ENCODE assay signal across 7 cellular contexts in the genomic region with DNA sequence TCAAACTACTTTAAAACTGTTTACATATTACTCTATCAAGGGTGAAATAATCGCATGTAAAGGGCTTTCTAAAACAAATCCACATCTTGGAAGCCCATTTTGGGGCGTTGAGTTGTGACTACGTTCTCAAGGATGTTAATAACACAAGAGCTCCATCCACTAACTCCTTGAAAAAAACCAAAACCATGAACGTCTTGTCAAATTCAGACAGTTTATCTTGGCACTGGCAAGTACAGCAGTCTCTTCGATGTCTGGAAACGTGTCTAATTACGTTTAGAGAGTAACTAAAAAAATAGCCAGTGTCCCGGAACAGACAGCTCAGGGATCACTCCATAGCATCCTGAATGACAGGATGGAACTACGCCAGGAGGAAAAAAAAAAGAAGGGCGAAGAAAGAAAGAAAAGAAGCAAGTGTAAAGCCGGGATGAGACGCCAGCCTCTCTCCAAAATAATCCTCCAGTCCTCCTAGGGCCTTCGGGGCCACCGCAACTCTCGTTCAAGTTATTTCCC. TPM values are rescaled to one million over a fixed set of nuclear protein-coding genes. Genes with fewer than 3 reads are reported as not detected.
A peak's percentile ranks its signal among the peaks of the same experiment; 100 is the strongest.
DNase-seq lines count a peak whose midpoint lies in the region; ATAC-seq and TF ChIP-seq lines count a peak whose summit lies in the region.

No MANE protein-coding gene starts in this region.

- H3K27ac ChIP-seq in GM23338 (ENCODE audit: low read depth), result peak overlapping the region; percentile 87; the same call in 1 of the 2 replicates

- peaks cover 9% of the 10 kb centered on the region; the same call in 1 of the 2 replicates for H4K20me1 ChIP-seq in GM23338 (replicated peaks; ENCODE audit: insufficient read depth)

- H3K9me3 Mint-ChIP-seq in GM23338, result no peaks in the 10 kb centered on the region

- peak overlapping the region; percentile 78 for H3K4me2 ChIP-seq in GM23338

- peak overlapping the region; percentile 95 for H2AFZ ChIP-seq in GM23338

- H3K36me3 ChIP-seq in GM23338 (ENCODE audit: insufficient read depth), result no peaks in the 10 kb centered on the region

- no peaks in the 10 kb centered on the region for H3F3A ChIP-seq in GM23338 (replicated peaks; ENCODE audit: low read depth)

- no peak for TF ChIP-seq CTCF in GM23338 (conservative IDR thresholded peaks at IDR 0.05; ENCODE audit: low read depth in 2 of 2)
- no peak for TF ChIP-seq CTCF in fibroblast of villous mesenchyme (IDR thresholded peaks at IDR 0.05; ENCODE audit: insufficient read depth, low read depth, low read length)
- no peak for TF ChIP-seq CTCF in retinal pigment epithelial cell (conservative IDR thresholded peaks at IDR 0.05; ENCODE audit: low read depth, low read length)

- peaks cover 11% of the 10 kb centered on the region for H3K4me1 Mint-ChIP-seq in GM23338

- peaks cover 11% of the 10 kb centered on the region for H3K4me1 ChIP-seq in GM23338 (ENCODE audit: insufficient read depth)

- H3K27me3 Mint-ChIP-seq in GM23338 (ENCODE audit: insufficient read depth, low read depth, poor library complexity), result peaks cover 4% of the 10 kb centered on the region

- peak overlapping the region; percentile 85 for H3K27ac Mint-ChIP-seq in GM23338

- peak overlapping the region; percentile 93 for H3K4me3 Mint-ChIP-seq in GM23338

- DNase-seq in GM23338 (ENCODE audit: low spot score), result no peak
- DNase-seq in fibroblast of villous mesenchyme (ENCODE audit: low read depth), result no peak
- no peak for DNase-seq in retinal pigment epithelial cell (ENCODE audit: low read depth)
- DNase-seq in stimulated activated CD8-positive, alpha-beta memory T cell treated with anti-CD3 and anti-CD28 coated beads, Interleukin-4, amount 100 ng/mL, for 48 hours, result no peak
- no peak for DNase-seq in NCI-H69 (lab: John Stamatoyannopoulos, UW)

- no peaks in the 10 kb centered on the region for H3K27me3 ChIP-seq in GM23338 (ENCODE audit: insufficient read depth)

- peaks cover 38% of the 10 kb centered on the region for H3K79me2 ChIP-seq in GM23338 (replicated peaks; ENCODE audit: insufficient read depth)

- ATAC-seq in GM23338 (no peak), SK-N-SH treated with all-trans-retinoic acid at 6 μM for 48 hours (peak; percentile 12; the same call in 2 of the 3 replicates), GM21367 (IDR thresholded peaks at IDR 0.05; ENCODE audit: unreplicated experiment) (no peak)

- H3K4me3 ChIP-seq in GM23338 (peak overlapping the region; percentile 68), fibroblast of villous mesenchyme (ENCODE audit: low read depth, low read length) (peak overlapping the region; percentile 71), retinal pigment epithelial cell (ENCODE audit: low read length) (peak overlapping the region; percentile 65)

- H3K9me2 ChIP-seq in GM23338 (ENCODE audit: insufficient read depth), result no peaks in the 10 kb centered on the region

- peaks cover 5% of the 10 kb centered on the region; the same call in 2 of the 3 replicates for H3K36me3 Mint-ChIP-seq in GM23338 (ENCODE audit: low read depth)

TF ChIP-seq in GM23338, 12 proteins besides CTCF, POLR2A, EP300 and RAD21:
- TF ChIP-seq EZH2 (IDR thresholded peaks at IDR 0.05; ENCODE audit: low read depth, unreplicated experiment), result no peak

TF ChIP-seq in SK-N-SH treated with all-trans-retinoic acid at 6 μM for 48 hours, 23 proteins besides CTCF, POLR2A, EP300 and RAD21:
- TF ChIP-seq ZFP30 (CRISPR knock-in tag; IDR thresholded peaks at IDR 0.05) (no peak), BACH2 (CRISPR knock-in tag; IDR thresholded peaks at IDR 0.05; ENCODE audit: borderline replicate concordance) (no peak), RARB (CRISPR knock-in tag; IDR thresholded peaks at IDR 0.05) (no peak)

RNA-seq across cellular contexts. Expression of gene MYO1D, which starts 1.0 kb away (rescaled TPM):
- 28.6 and 29.9 TPM in 2 replicates for total RNA-seq in GM23338 (2014; rRNA removed; shearing (Covaris generic))
- 8.5 and 8.6 TPM in 2 replicates for polyA plus RNA-seq in GM23338 (2016; fragmentation: Nextera tagmentation; extraction: Ambion mirVana)
- 19.0 and 54.8 TPM in 2 replicates for total RNA-seq in fibroblast of villous mesenchyme

RNA-seq across cellular contexts. Expression of gene TMEM98, which starts 52.0 kb away (rescaled TPM):
- 85.4 and 94.8 TPM in 2 replicates for total RNA-seq in GM23338 (2014; rRNA removed; shearing (Covaris generic))
- polyA plus RNA-seq in GM23338 (2016; fragmentation: Nextera tagmentation; extraction: Ambion mirVana), result 54.5 and 60.4 TPM in 2 replicates
- 128 and 135 TPM in 2 replicates for total RNA-seq in fibroblast of villous mesenchyme
